ENCODE assay signal across 15 cellular contexts in genomic region chr2:174614261-174614660, GRCh38. TPM values are rescaled to one million over a fixed set of nuclear protein-coding genes. Genes with fewer than 3 reads are reported as not detected.
DNase-seq lines count a peak whose midpoint lies in the region; ATAC-seq, FAIRE-seq and TF ChIP-seq lines count a peak whose summit lies in the region.
"Had no signal": no experiment of that assay in that cellular context is flagged by ENCODE, and none has a peak within 500 bp of the region (broad histone marks: within the 10 kb centered on the region; RNA-seq: fewer than 3 reads in every experiment).

No MANE protein-coding gene starts in this region.

- H3K4me1 ChIP-seq in astrocyte (ENCODE audit: insufficient read depth, low read length) (peaks cover 41% of the 10 kb centered on the region), lung (ENCODE audit: control insufficient read depth in 2 of 2, insufficient read depth in 2 of 2, low read length in 2 of 2) (peaks cover 3 to 7% of the 10 kb centered on the region in 2 donors), kidney (ENCODE audit: control insufficient read depth in 1 of 2, insufficient read depth in 1 of 2, low read depth in 1 of 2, low read length in 2 of 2) (peaks cover 15 to 19% of the 10 kb centered on the region in 2 donors)
- H3K4me1 ChIP-seq: SJCRH30 had no signal

- peak; percentile 34 for ATAC-seq in lung (ENCODE audit: insufficient read depth, low FRiP score)
- ATAC-seq: upper lobe of right lung had no signal

- H3K36me3 ChIP-seq in astrocyte (ENCODE audit: insufficient read depth, low read length), result no peaks in the 10 kb centered on the region
- peaks cover 0 to 2% of the 10 kb centered on the region in 2 donors for H3K36me3 ChIP-seq in lung (ENCODE audit: control insufficient read depth in 2 of 2, insufficient read depth in 2 of 2, low read length in 2 of 2)
- no peaks in the 10 kb centered on the region for H3K36me3 ChIP-seq in kidney (ENCODE audit: control insufficient read depth in 1 of 2, insufficient read depth in 2 of 2, low read length in 2 of 2)
- H3K36me3 ChIP-seq: SJCRH30 had no signal

- H3K79me2 ChIP-seq in astrocyte (ENCODE audit: insufficient read depth, low read length), result no peaks in the 10 kb centered on the region

- H3K27ac Mint-ChIP-seq in astrocyte (ENCODE audit: unreplicated experiment), result no peak overlapping the region

- H3K9me3 ChIP-seq in astrocyte (ENCODE audit: insufficient read depth, low read depth, low read length) (no peaks in the 10 kb centered on the region), lung (ENCODE audit: control insufficient read depth in 2 of 2, insufficient read depth in 1 of 2, low read length in 1 of 2) (no peaks in the 10 kb centered on the region), kidney (ENCODE audit: control insufficient read depth in 1 of 2, low read length in 2 of 2) (no peaks in the 10 kb centered on the region)
- H3K9me3 ChIP-seq: SJCRH30, upper lobe of right lung had no signal

- no peak overlapping the region for H3K4me3 Mint-ChIP-seq in astrocyte (ENCODE audit: unreplicated experiment)

- H4K20me1 ChIP-seq in astrocyte (ENCODE audit: insufficient read depth, low read length), result no peaks in the 10 kb centered on the region

- TF ChIP-seq CTCF in AG10803 (conservative IDR thresholded peaks at IDR 0.05; ENCODE audit: low read length), result no peak
- TF ChIP-seq CTCF in astrocyte (IDR thresholded peaks at IDR 0.05; ENCODE audit: insufficient read depth, low read depth, low read length), result no peak
- no peak for TF ChIP-seq CTCF in lung (IDR thresholded peaks at IDR 0.05; ENCODE audit: control extremely low read depth, extremely low read depth)
- TF ChIP-seq CTCF in kidney (IDR thresholded peaks at IDR 0.05; ENCODE audit: borderline replicate concordance, extremely low read depth, insufficient read depth), result no peak

- H3K4me2 ChIP-seq in astrocyte (ENCODE audit: low read length), result peak overlapping the region; percentile 57

- H3K36me3 Mint-ChIP-seq in astrocyte (ENCODE audit: low read depth, unreplicated experiment), result no peaks in the 10 kb centered on the region

- H3K27ac ChIP-seq in astrocyte (ENCODE audit: low read depth, low read length), result peak overlapping the region; percentile 75
- H3K27ac ChIP-seq in lung (ENCODE audit: low read depth in 1 of 2, low read length in 1 of 2), result no peak overlapping the region
- no peak overlapping the region for H3K27ac ChIP-seq in kidney (ENCODE audit: low read depth in 2 of 2, low read length in 2 of 2)
- H3K27ac ChIP-seq: SJCRH30, upper lobe of right lung had no signal

- no peaks in the 10 kb centered on the region for H3K27me3 ChIP-seq in astrocyte (ENCODE audit: insufficient read depth, low read length)
- H3K27me3 ChIP-seq in lung (ENCODE audit: control insufficient read depth, insufficient read depth), result no peaks in the 10 kb centered on the region
- H3K27me3 ChIP-seq: SJCRH30, upper lobe of right lung had no signal

- DNase-seq in AG10803 (ENCODE audit: low read depth), result peak; percentile 95
- DNase-seq in HPDE6-E6E7 (ENCODE audit: extremely low spot score), result peak; percentile 42
- peak; percentile 91 for DNase-seq in astrocyte (ENCODE audit: low read depth)
- DNase-seq in lung (ENCODE audit: low spot score), result no peak
- no peak for DNase-seq in kidney
- DNase-seq in COLO668 (lab: John Stamatoyannopoulos, UW; ENCODE audit: unreplicated experiment), result no peak
- DNase-seq in activated naive CD4-positive, alpha-beta T cell treated with Interleukin-2 at 50 U/mL for 16 hours, result no peak
- DNase-seq in HUDEP-2 (lab: John Stamatoyannopoulos, UW; ENCODE audit: unreplicated experiment in 76 of 76), result no peak
- DNase-seq: cerebellar nuclear complex, DMS153, hippocampal formation, NCI-H1694, nucleus accumbens, SJCRH30, upper lobe of right lung had no signal

- 68 to 84% methylated on average over 4 of the region's 4 CpGs for WGBS in lung, 2 donors

- H3K9ac ChIP-seq in astrocyte (ENCODE audit: low read length), result peak overlapping the region; percentile 54
- no peak overlapping the region for H3K9ac ChIP-seq in kidney (ENCODE audit: low read length in 2 of 2)

- peaks cover 10% of the 10 kb centered on the region for H3K4me1 Mint-ChIP-seq in astrocyte (ENCODE audit: low read depth, unreplicated experiment)

- H2AFZ ChIP-seq in astrocyte (ENCODE audit: low read depth, low read length), result no peak overlapping the region

- H3K27me3 Mint-ChIP-seq in astrocyte (ENCODE audit: low read depth, unreplicated experiment), result no peaks in the 10 kb centered on the region

- peak; percentile 87 for FAIRE-seq in astrocyte (lab: Jason Lieb, UNC)
- no peak for FAIRE-seq in kidney (lab: Jason Lieb, UNC)

- H3K9me3 Mint-ChIP-seq in astrocyte (ENCODE audit: unreplicated experiment), result no peaks in the 10 kb centered on the region

- intact Hi-C loops in kidney (cut with DNase I), result no loop called here

- H3K4me3 ChIP-seq in AG10803 (ENCODE audit: low read length), result no peak overlapping the region
- H3K4me3 ChIP-seq in astrocyte (ENCODE audit: insufficient read depth, low read depth, low read length), result no peak overlapping the region
- no peak overlapping the region for H3K4me3 ChIP-seq in lung
- no peak overlapping the region for H3K4me3 ChIP-seq in kidney (ENCODE audit: low read length in 2 of 2)
- H3K4me3 ChIP-seq: SJCRH30, upper lobe of right lung had no signal

RNA-seq across cellular contexts. Expression of gene WIPF1, which starts 16.7 kb away (rescaled TPM):
- total RNA-seq in astrocyte (19.3 and 25.1 TPM in 2 replicates), lung (10 to 100 TPM; 44.6 to 64.1 TPM), kidney (55.0 TPM)
- polyA plus RNA-seq in lung (10 to 100 TPM; 18.5 to 53.3 TPM), kidney (ENCODE audit: insufficient read depth, low read depth, low replicate concordance) (11.7 TPM)

Comparison
In these comparisons a context has a peak if more than half of its experiments do, and no peak if none do; other contexts are left out.
1. DNase-seq: peak in AG10803 (single experiment), HPDE6-E6E7 (single experiment) and astrocyte (single experiment); none in lung (single experiment), kidney (single experiment), COLO668 (single experiment), activated naive CD4-positive, alpha-beta T cell treated with Interleukin-2 at 50 U/mL for 16 hours (single experiment) and HUDEP-2 (0 of 76).